In the genomic region with DNA sequence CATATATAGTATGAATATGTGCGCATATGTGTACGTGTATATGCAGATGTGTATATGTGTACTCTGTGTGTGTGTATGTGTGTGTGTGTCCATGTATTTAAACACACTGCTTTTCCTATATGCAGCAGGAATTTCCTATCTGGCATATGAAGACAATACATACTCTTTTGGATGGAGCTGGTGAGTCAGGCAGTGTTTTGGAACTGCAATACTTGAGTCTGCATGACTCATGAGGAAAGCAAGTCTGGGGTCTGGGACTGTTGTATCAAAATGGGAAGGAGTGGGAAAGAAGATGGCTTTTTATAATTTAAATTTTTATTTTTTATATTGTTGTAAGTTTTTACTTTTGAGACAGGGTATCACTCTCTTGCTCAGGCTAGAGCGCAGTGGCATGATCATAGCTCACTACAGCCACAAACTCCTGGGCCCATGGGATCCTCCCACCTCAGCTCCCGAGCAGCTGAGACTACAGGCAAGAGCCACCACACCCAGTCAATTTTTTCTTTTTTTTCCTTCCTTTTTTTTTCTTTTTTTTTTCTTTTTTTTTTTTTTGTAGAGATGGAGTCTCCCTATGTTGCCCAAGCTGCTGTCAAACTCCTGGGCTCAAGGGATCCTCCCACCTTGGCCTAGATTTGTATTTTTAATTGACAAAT, we compare ENCODE assay signal across 14 cellular contexts.
DNase-seq lines count a peak whose midpoint lies in the region; ATAC-seq and TF ChIP-seq lines count a peak whose summit lies in the region.
"Had no signal": no experiment of that assay in that cellular context is flagged by ENCODE, and none has a peak within 500 bp of the region (broad histone marks: within the 10 kb centered on the region; RNA-seq: fewer than 3 reads in every experiment).

No MANE protein-coding gene starts in this region.

- H3K9me3 Mint-ChIP-seq in CD14-positive monocyte, result no peaks in the 10 kb centered on the region

- no peaks in the 10 kb centered on the region for H3K36me3 ChIP-seq in adipocyte (ENCODE audit: control insufficient read depth, insufficient read depth, low read length, severe bottlenecking)
- H3K36me3 ChIP-seq: esophagus muscularis mucosa had no signal

- H3K27ac Mint-ChIP-seq in CD14-positive monocyte, result peak overlapping the region in 5 of 7 donors; percentile 38 to 80 (median 59)

- H3K9ac ChIP-seq in adipocyte (ENCODE audit: low read length), result no peak overlapping the region

- DNase-seq in CD14-positive monocyte (ENCODE audit: low spot score), result no peak
- DNase-seq in HS-27A (ENCODE audit: low read depth), result peak; percentile 83
- peak; percentile 88 for DNase-seq in adipocyte (ENCODE audit: low read depth)
- peak; percentile 61 for DNase-seq in islet precursor cell
- DNase-seq in GM20000 (ENCODE audit: low spot score), result no peak
- no peak for DNase-seq in SIG-M5 (lab: John Stamatoyannopoulos, UW)
- no peak for DNase-seq in nucleus accumbens (lab: John Stamatoyannopoulos, UW)
- DNase-seq: activated naive CD4-positive, alpha-beta T cell treated with Interleukin-2 at 50 U/mL for 16 hours; midbrain; NCI-H526; stimulated activated naive CD4-positive, alpha-beta T cell treated with Interleukin-2 at 50 U/mL for 16 hours had no signal

- H3K4me3 ChIP-seq in adipocyte (ENCODE audit: low read length), result peak overlapping the region; percentile 45
- H3K4me3 ChIP-seq: esophagus muscularis mucosa had no signal

- H3K9me3 ChIP-seq in adipocyte (ENCODE audit: control insufficient read depth, low read length), result no peaks in the 10 kb centered on the region
- H3K9me3 ChIP-seq: esophagus muscularis mucosa had no signal

- H3K4me3 Mint-ChIP-seq in CD14-positive monocyte, result no peak overlapping the region

- intact Hi-C loops in CD14-positive monocyte (cut with micrococcal nuclease), result loop anchor here (10.0 kb wide), 2 partner anchors 76 to 104 kb away; a partner anchor contains a TSS

- no peaks in the 10 kb centered on the region for H3K27me3 ChIP-seq in adipocyte (replicated peaks; ENCODE audit: control insufficient read depth, insufficient read depth, low read length)
- H3K27me3 ChIP-seq: esophagus muscularis mucosa had no signal

- peaks cover 69% of the 10 kb centered on the region for H3K4me1 Mint-ChIP-seq in CD14-positive monocyte

- H3K4me1 ChIP-seq in adipocyte (ENCODE audit: control insufficient read depth, insufficient read depth, low read length), result peaks cover 35% of the 10 kb centered on the region

- no peaks in the 10 kb centered on the region for H3K27me3 Mint-ChIP-seq in CD14-positive monocyte (ENCODE audit: low read depth in 3 of 3)

- TF ChIP-seq CTCF in CD14-positive monocyte (IDR thresholded peaks at IDR 0.05) (no peak), GM20000 (IDR thresholded peaks at IDR 0.05; ENCODE audit: extremely low read depth, missing control alignments) (no peak)

- no peak for ATAC-seq in HG03159 (IDR thresholded peaks at IDR 0.05; ENCODE audit: unreplicated experiment)
- ATAC-seq: HepG2 had no signal

- H3K36me3 Mint-ChIP-seq in CD14-positive monocyte, result peaks cover 0 to 2% of the 10 kb centered on the region in 2 donors

Comparison
In these comparisons a context has a peak if more than half of its experiments do, and no peak if none do; other contexts are left out.
1. DNase-seq: peak in HS-27A (single experiment), adipocyte (single experiment) and islet precursor cell (single experiment); none in CD14-positive monocyte (single experiment), GM20000 (single experiment), SIG-M5 (single experiment) and nucleus accumbens (0 of 56).